ENCODE assay signal across 33 cellular contexts in genomic region chr6:55450007-55450406, GRCh38.
DNase-seq lines count a peak whose midpoint lies in the region; ATAC-seq and TF ChIP-seq lines count a peak whose summit lies in the region.
"Had no signal": no experiment of that assay in that cellular context is flagged by ENCODE, and none has a peak within 500 bp of the region (broad histone marks: within the 10 kb centered on the region; RNA-seq: fewer than 3 reads in every experiment).

No MANE protein-coding gene starts in this region.

- no peak for TF ChIP-seq CTCF in fibroblast of pulmonary artery (IDR thresholded peaks at IDR 0.05; ENCODE audit: low read length, missing control alignments)
- no peak for TF ChIP-seq CTCF in gastrocnemius medialis (IDR thresholded peaks at IDR 0.05 in 4 of 5, conservative IDR thresholded peaks at IDR 0.05 in 1 of 5)

- ATAC-seq in gastrocnemius medialis (peak; percentile 16 to 51), GM18907 (IDR thresholded peaks at IDR 0.05; ENCODE audit: unreplicated experiment) (no peak)
- ATAC-seq: activated CD4-positive, CD25-positive, alpha-beta regulatory T cell treated with anti-CD3 and anti-CD28 coated beads, Interleukin-2, amount 50 U/mL, for 24 hours; activated T-helper 17 cell treated with anti-CD3 and anti-CD28 coated beads, Interleukin-2, amount 50 U/mL, for 72 hours; gastroesophageal sphincter; left lung; natural killer cell; stimulated activated memory B cell treated with anti-CD40 and anti-IgM and Interleukin-4, amounts not matched to agents 10 μg/mL and 1 μg/mL and 100 μg/mL, for 72 hours had no signal

- no peaks in the 10 kb centered on the region for H3K27me3 ChIP-seq in gastrocnemius medialis
- H3K27me3 ChIP-seq: breast epithelium, gastroesophageal sphincter, left lung, ovary, upper lobe of left lung had no signal

- H3K27ac ChIP-seq in gastrocnemius medialis: peak overlapping the region in 2 of 4 donors; percentile 21 to 25
- H3K27ac ChIP-seq: breast epithelium, C4-2B, epithelial cell of prostate, gastroesophageal sphincter, left lung, ovary, PC-9, upper lobe of left lung had no signal

- H3K9me3 ChIP-seq in gastrocnemius medialis: no peaks in the 10 kb centered on the region
- H3K9me3 ChIP-seq: breast epithelium, Caco-2, gastroesophageal sphincter, left lung, ovary, upper lobe of left lung had no signal

- in situ Hi-C loops in gastrocnemius medialis (cut with MboI; ENCODE audit: low sequenced_read_pairs in 4 of 4): loop anchor here in 1 of 4 donors (25.0 kb wide), 1 partner anchor 437 kb away; the partner anchor contains the start of gene BMP5

- H3K4me3 ChIP-seq in fibroblast of pulmonary artery (replicated peaks; ENCODE audit: low read depth, low read length) (no peak overlapping the region), gastrocnemius medialis (no peak overlapping the region)
- H3K4me3 ChIP-seq: breast epithelium, gastroesophageal sphincter, GM23338, left lung, ovary, PC-9, upper lobe of left lung had no signal

- intact Hi-C loops in gastrocnemius medialis (cut with DNase I; ENCODE audit: low total_unique reads): no loop called here

- no peak for TF ChIP-seq POLR2A in gastrocnemius medialis (IDR thresholded peaks at IDR 0.05)

- DNase-seq in HCEC 1CT (peak; percentile 33), NCI-H226 (peak; percentile 31), fibroblast of pulmonary artery (ENCODE audit: low read depth) (peak; percentile 18), gastrocnemius medialis (no peak), NCI-H774 (lab: John Stamatoyannopoulos, UW) (no peak)
- DNase-seq in stimulated activated CD8-positive, alpha-beta memory T cell treated with anti-CD3 and anti-CD28 coated beads, Interleukin-4, amount 100 ng/mL, for 48 hours: no peak
- DNase-seq: activated CD4-positive, alpha-beta memory T cell treated with anti-CD3 and anti-CD28 coated beads for 36 hours; activated CD8-positive, alpha-beta memory T cell treated with anti-CD3 and anti-CD28 coated beads, Interleukin-2, amount 50 U/mL, for 4 hours; Caco-2; DMS79; effector CD8-positive, alpha-beta T cell; hypothalamus; left lung; natural killer cell; NCI-H1105; NCI-H1930; NCI-H524 treated with DMSO at 0.1 percent for 48 hours; ovary; PC-9; SHP77 treated with DMSO at 0.1 percent for 48 hours; stimulated activated CD4-positive, alpha-beta T cell treated with anti-CD3 and anti-CD28 coated beads, Interleukin-12 subunit alpha, Interleukin-12 subunit beta, amount 100 ng/mL, for 4 hours; stimulated activated CD4-positive, alpha-beta T cell treated with anti-CD3 and anti-CD28 coated beads, Interleukin-4, amount 100 ng/mL, for 1 hour; substantia nigra; upper lobe of left lung had no signal

- H3K4me1 ChIP-seq in gastrocnemius medialis: no peaks in the 10 kb centered on the region
- H3K4me1 ChIP-seq: breast epithelium, Caco-2, left lung, upper lobe of left lung had no signal

- no peaks in the 10 kb centered on the region for H3K36me3 ChIP-seq in gastrocnemius medialis
- H3K36me3 ChIP-seq: breast epithelium, gastroesophageal sphincter, left lung, ovary, upper lobe of left lung had no signal

Comparison
In these comparisons a context has a peak if more than half of its experiments do, and no peak if none do; other contexts are left out.
1. DNase-seq: peak in HCEC 1CT (single experiment), NCI-H226 (single experiment) and fibroblast of pulmonary artery (single experiment); none in gastrocnemius medialis (0 of 2), stimulated activated CD8-positive, alpha-beta memory T cell treated with anti-CD3 and anti-CD28 coated beads, Interleukin-4, amount 100 ng/mL, for 48 hours (single experiment) and NCI-H774 (single experiment).